In genomic region chr11:47111318-47111804, GRCh38 we compare ENCODE assay signal across 12 cellular contexts.
DNase-seq lines count a peak whose midpoint lies in the region; ATAC-seq and TF ChIP-seq lines count a peak whose summit lies in the region.
"Had no signal": no experiment of that assay in that cellular context is flagged by ENCODE, and none has a peak within 500 bp of the region (broad histone marks: within the 10 kb centered on the region; RNA-seq: fewer than 3 reads in every experiment).

No MANE protein-coding gene starts in this region.

- POLR2A ChIA-PET in activated CD4-positive, alpha-beta memory T cell treated with anti-CD3 and anti-CD28 coated beads for 36 hours (lab: Charles Lee) = no interaction called here

- no peaks in the 10 kb centered on the region for H3K27me3 ChIP-seq in sigmoid colon

- peaks cover 0 to 6% (median 0%) of the 10 kb centered on the region in 4 donors for H3K4me1 ChIP-seq in sigmoid colon

- CTCF ChIA-PET in activated CD4-positive, alpha-beta memory T cell treated with anti-CD3 and anti-CD28 coated beads for 36 hours (lab: Charles Lee) = no interaction called here

- no peaks in the 10 kb centered on the region for H3K27me3 Mint-ChIP-seq in brain
- no peaks in the 10 kb centered on the region for H3K27me3 Mint-ChIP-seq in activated CD4-positive, alpha-beta memory T cell treated with anti-CD3 and anti-CD28 coated beads for 36 hours
- H3K27me3 Mint-ChIP-seq: stimulated activated naive CD8-positive, alpha-beta T cell treated with anti-CD3 and anti-CD28 coated beads, Interleukin-15, Interleukin-2, amounts not matched to agents 100 ng/mL and 50 ng/mL, for 24 hours had no signal

- WGBS in sigmoid colon, 2 donors = 39 to 64% methylated on average over 8 of the region's 8 CpGs

- H3K27ac ChIP-seq in sigmoid colon = no peak overlapping the region
- H3K27ac ChIP-seq: HL-60 had no signal

- H3K27ac Mint-ChIP-seq in brain = peak overlapping the region; percentile 40 to 93 (median 57)
- no peak overlapping the region for H3K27ac Mint-ChIP-seq in activated CD4-positive, alpha-beta memory T cell treated with anti-CD3 and anti-CD28 coated beads for 36 hours
- H3K27ac Mint-ChIP-seq: stimulated activated naive CD8-positive, alpha-beta T cell treated with anti-CD3 and anti-CD28 coated beads, Interleukin-15, Interleukin-2, amounts not matched to agents 100 ng/mL and 50 ng/mL, for 24 hours had no signal

- peaks cover 8 to 23% (median 14%) of the 10 kb centered on the region in 5 experiments for H3K9me3 Mint-ChIP-seq in brain
- peaks cover 2% of the 10 kb centered on the region for H3K9me3 Mint-ChIP-seq in activated CD4-positive, alpha-beta memory T cell treated with anti-CD3 and anti-CD28 coated beads for 36 hours
- H3K9me3 Mint-ChIP-seq: stimulated activated naive CD8-positive, alpha-beta T cell treated with anti-CD3 and anti-CD28 coated beads, Interleukin-15, Interleukin-2, amounts not matched to agents 100 ng/mL and 50 ng/mL, for 24 hours had no signal

- ATAC-seq in GM18499 (IDR thresholded peaks at IDR 0.05; ENCODE audit: insufficient read depth, unreplicated experiment) = peak; percentile 87
- ATAC-seq in GM21737 (IDR thresholded peaks at IDR 0.05; ENCODE audit: unreplicated experiment) = peak; percentile 83
- ATAC-seq: Panc1 had no signal

- H3K9me3 ChIP-seq in sigmoid colon = no peaks in the 10 kb centered on the region

- intact Hi-C loops in activated CD4-positive, alpha-beta memory T cell treated with anti-CD3 and anti-CD28 coated beads for 36 hours (cut with micrococcal nuclease) = no loop called here
- intact Hi-C loops in sigmoid colon (cut with DNase I) = no loop called here

- no peak for TF ChIP-seq POLR2A in sigmoid colon (IDR thresholded peaks at IDR 0.05)

- DNase-seq in Jurkat, Clone E6-1 (ENCODE audit: low read depth, low spot score) = peak; percentile 82
- no peak for DNase-seq in T-helper 9 cell
- DNase-seq in activated CD4-positive, alpha-beta memory T cell treated with anti-CD3 and anti-CD28 coated beads for 36 hours = no peak
- DNase-seq in cerebellar nuclear complex (lab: John Stamatoyannopoulos, UW) = no peak
- no peak for DNase-seq in sigmoid colon
- DNase-seq: DND-41 had no signal

- TF ChIP-seq CTCF in brain (conservative IDR thresholded peaks at IDR 0.05) (no peak), sigmoid colon (IDR thresholded peaks at IDR 0.05) (no peak)

- TF ChIP-seq EP300 in sigmoid colon (IDR thresholded peaks at IDR 0.05) = no peak

- peaks cover 21% of the 10 kb centered on the region for H3K36me3 Mint-ChIP-seq in brain
- peaks cover 1% of the 10 kb centered on the region for H3K36me3 Mint-ChIP-seq in activated CD4-positive, alpha-beta memory T cell treated with anti-CD3 and anti-CD28 coated beads for 36 hours

- H3K4me3 ChIP-seq in Jurkat, Clone E6-1 (ENCODE audit: low read length) = no peak overlapping the region
- H3K4me3 ChIP-seq in sigmoid colon = no peak overlapping the region

- no peaks in the 10 kb centered on the region for H3K36me3 ChIP-seq in sigmoid colon

- no peak overlapping the region for H3K4me3 Mint-ChIP-seq in brain
- H3K4me3 Mint-ChIP-seq in activated CD4-positive, alpha-beta memory T cell treated with anti-CD3 and anti-CD28 coated beads for 36 hours = no peak overlapping the region
- H3K4me3 Mint-ChIP-seq: stimulated activated naive CD8-positive, alpha-beta T cell treated with anti-CD3 and anti-CD28 coated beads, Interleukin-15, Interleukin-2, amounts not matched to agents 100 ng/mL and 50 ng/mL, for 24 hours had no signal

- H3K4me1 Mint-ChIP-seq in brain = peaks cover 48% of the 10 kb centered on the region
- no peaks in the 10 kb centered on the region for H3K4me1 Mint-ChIP-seq in activated CD4-positive, alpha-beta memory T cell treated with anti-CD3 and anti-CD28 coated beads for 36 hours (ENCODE audit: low read depth)
